1 cellular context compared by ENCODE assay signal in the genomic region with DNA sequence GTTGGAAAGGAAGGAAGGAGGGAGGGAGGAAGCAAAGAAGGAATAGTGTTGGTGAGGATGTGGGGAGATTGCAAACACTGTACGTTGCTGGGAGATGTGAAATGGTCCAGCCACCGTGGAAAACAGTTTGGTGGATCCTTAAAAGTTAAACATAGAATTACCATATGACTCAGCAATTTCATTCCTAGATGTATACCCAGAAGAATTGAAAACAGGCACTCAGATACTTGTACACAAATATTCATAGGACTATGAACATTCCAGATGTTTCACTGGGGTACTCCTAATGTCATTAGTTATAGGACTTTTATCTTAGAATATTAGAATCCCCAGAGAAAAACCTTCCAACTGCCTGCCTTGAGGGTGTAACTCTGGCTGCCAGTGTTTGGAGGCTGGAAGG.
TF ChIP-seq lines count a peak whose summit lies in the region.

No MANE protein-coding gene starts in this region.

TF ChIP-seq in HepG2, 621 proteins besides CTCF, POLR2A, EP300 and RAD21 (continued from another document):
- no peak for TF ChIP-seq KIAA2018 (CRISPR knock-in tag; IDR thresholded peaks at IDR 0.05; ENCODE audit: borderline replicate concordance)
- TF ChIP-seq, protein P1, sequence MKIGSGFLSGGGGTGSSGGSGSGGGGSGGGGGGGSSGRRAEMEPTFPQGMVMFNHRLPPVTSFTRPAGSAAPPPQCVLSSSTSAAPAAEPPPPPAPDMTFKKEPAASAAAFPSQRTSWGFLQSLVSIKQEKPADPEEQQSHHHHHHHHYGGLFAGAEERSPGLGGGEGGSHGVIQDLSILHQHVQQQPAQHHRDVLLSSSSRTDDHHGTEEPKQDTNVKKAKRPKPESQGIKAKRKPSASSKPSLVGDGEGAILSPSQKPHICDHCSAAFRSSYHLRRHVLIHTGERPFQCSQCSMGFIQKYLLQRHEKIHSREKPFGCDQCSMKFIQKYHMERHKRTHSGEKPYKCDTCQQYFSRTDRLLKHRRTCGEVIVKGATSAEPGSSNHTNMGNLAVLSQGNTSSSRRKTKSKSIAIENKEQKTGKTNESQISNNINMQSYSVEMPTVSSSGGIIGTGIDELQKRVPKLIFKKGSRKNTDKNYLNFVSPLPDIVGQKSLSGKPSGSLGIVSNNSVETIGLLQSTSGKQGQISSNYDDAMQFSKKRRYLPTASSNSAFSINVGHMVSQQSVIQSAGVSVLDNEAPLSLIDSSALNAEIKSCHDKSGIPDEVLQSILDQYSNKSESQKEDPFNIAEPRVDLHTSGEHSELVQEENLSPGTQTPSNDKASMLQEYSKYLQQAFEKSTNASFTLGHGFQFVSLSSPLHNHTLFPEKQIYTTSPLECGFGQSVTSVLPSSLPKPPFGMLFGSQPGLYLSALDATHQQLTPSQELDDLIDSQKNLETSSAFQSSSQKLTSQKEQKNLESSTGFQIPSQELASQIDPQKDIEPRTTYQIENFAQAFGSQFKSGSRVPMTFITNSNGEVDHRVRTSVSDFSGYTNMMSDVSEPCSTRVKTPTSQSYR (CRISPR knock-in tag; IDR thresholded peaks at IDR 0.05; ENCODE audit: borderline replicate concordance), result no peak
